ENCODE assay signal across 8 cellular contexts in the genomic region with DNA sequence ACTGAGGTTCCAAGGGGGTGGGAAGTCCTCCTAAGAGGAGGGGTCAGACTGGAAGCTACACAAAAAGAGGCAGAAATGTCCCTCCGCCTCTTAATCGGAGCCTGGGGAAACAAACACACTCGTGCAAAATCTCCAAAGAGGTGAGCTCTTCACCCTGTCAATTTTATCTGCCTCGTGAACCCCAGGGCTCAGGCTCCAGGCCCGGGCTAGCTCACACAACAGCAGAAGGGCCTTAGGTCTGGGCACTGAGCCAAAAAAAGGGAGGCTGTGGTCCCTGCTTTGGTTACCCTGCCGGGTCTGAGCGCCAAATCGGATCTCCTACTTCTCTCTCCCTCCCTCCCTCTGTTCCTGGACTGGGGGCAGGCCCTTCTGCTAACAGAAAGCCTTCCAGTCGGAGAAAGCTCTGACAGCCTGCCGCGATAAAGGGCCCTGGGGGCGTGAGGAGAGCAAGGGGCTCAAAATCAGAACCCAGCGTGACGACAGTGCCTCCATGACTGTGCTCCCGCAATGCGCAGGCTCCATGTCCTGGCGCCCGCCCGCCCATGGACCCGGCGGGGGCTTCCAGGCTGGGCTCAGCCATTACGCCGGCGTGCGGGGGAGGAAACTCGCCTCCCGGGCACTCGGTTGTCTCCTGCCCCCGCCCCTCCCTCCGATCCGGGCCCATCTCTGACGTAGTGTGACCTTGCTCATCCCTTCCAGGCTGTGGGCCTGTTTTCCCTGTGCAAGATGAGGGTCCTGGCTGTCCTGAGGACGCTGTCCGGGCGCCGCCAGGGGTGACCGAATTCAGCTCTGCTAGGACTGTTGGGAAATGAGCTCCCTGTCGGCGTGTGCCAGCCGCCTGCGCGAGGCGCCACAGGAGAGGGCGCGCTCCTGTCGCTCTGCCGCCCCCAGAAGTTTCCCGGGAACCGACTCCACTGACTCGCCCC. TPM values are rescaled to one million over a fixed set of nuclear protein-coding genes. Genes with fewer than 3 reads are reported as not detected.
DNase-seq lines count a peak whose midpoint lies in the region; ATAC-seq, FAIRE-seq and TF ChIP-seq lines count a peak whose summit lies in the region.

No MANE protein-coding gene starts in this region.

- 0 out of 5 replicates have a peak, but pooled peaks of 1 of the 2 experiments have one; percentile 14 for TF ChIP-seq EP300 in A549 (IDR thresholded peaks at IDR 0.05)

- H3K9me3 ChIP-seq in A549 (no peaks in the 10 kb centered on the region), breast epithelium (no peaks in the 10 kb centered on the region)

- peaks cover 30% of the 10 kb centered on the region for H3K4me1 ChIP-seq in A549
- no peaks in the 10 kb centered on the region for H3K4me1 ChIP-seq in breast epithelium

- TF ChIP-seq CTCF in A549 (IDR thresholded peaks at IDR 0.05) (peak; percentile 20; the same call in 1 of the 3 replicates), VCaP (conservative IDR thresholded peaks at IDR 0.05) (peak; percentile 27), breast epithelium (IDR thresholded peaks at IDR 0.05) (peak in 2 of 3 donors; percentile 24 to 26)

- CTCF ChIA-PET in A549 (lab: Yijun Ruan, JAX), result interaction anchor here (0.6 to 2.3 kb wide), 22 partner anchors 8 to 233 kb away, joined by 3 to 19 read pairs (median 4); partner anchors contain the start of gene SLC22A5

- intact Hi-C loops in breast epithelium (cut with DNase I; ENCODE audit: low total_unique reads), result no loop called here

- peak overlapping the region; percentile 82 for H3K4me2 ChIP-seq in A549

- no peak for TF ChIP-seq RAD21 in A549 (conservative IDR thresholded peaks at IDR 0.05 in 1 of 2, IDR thresholded peaks at IDR 0.05 in 1 of 2)

- 3% methylated on average over 19 of the region's 50 CpGs for WGBS in A549 (ENCODE audit: missing lambda C conversion rate)

- no peak for FAIRE-seq in A549 (lab: Jason Lieb, UNC)

- TF ChIP-seq POLR2A in A549 (IDR thresholded peaks at IDR 0.05; ENCODE audit: low read length) (peak; percentile 94), breast epithelium (IDR thresholded peaks at IDR 0.05) (no peak)

- H3K27ac ChIP-seq in A549 (peak overlapping the region; percentile 95 to 99), VCaP (peak overlapping the region; percentile 94), breast epithelium (peak overlapping the region; percentile 95 to 100), skin epidermis (peak overlapping the region; percentile 77 to 97 (median 91))

- ATAC-seq in A549, result peak; percentile 67 to 74
- ATAC-seq in GM18861 (IDR thresholded peaks at IDR 0.05; ENCODE audit: unreplicated experiment), result peak; percentile 26
- peak; percentile 29 for ATAC-seq in HG03108 (IDR thresholded peaks at IDR 0.05; ENCODE audit: unreplicated experiment)

- peak overlapping the region; percentile 65 for H3K4me3 ChIP-seq in A549
- H3K4me3 ChIP-seq in breast epithelium, result peak overlapping the region; percentile 53 to 82 (median 74)
- peak overlapping the region; percentile 29 to 64 (median 52) for H3K4me3 ChIP-seq in skin epidermis

- POLR2A ChIA-PET in A549 (lab: Yijun Ruan, JAX), result interaction anchor here (0.6 to 3.2 kb wide), 34 partner anchors 8 to 1139 kb away, joined by 3 to 81 read pairs (median 6); partner anchors contain the start of genes IRF1, P4HA2, RAD50 and SLC22A5

- H3K27me3 ChIP-seq in breast epithelium, result no peaks in the 10 kb centered on the region

- H3K36me3 ChIP-seq in breast epithelium, result no peaks in the 10 kb centered on the region

- DNase-seq in A549 (ENCODE audit: low read depth in 1 of 2, low spot score in 1 of 2) (peak; percentile 91), NCI-H2171 treated with DMSO at 0.1 percent for 48 hours (lab: John Stamatoyannopoulos, UW) (peak; percentile 90), breast epithelium (ENCODE audit: low spot score in 2 of 2) (peak; percentile 77 to 81), iPS-NIHi7 (ENCODE audit: extremely low spot score) (peak; percentile 90)

TF ChIP-seq in A549, 52 proteins besides CTCF, POLR2A, EP300 and RAD21 (continues in another document):
- no peak for TF ChIP-seq ZNF302 (CRISPR knock-in tag; IDR thresholded peaks at IDR 0.05)
- no peak for TF ChIP-seq ZC3H11A (IDR thresholded peaks at IDR 0.05)
- TF ChIP-seq, protein P1, sequence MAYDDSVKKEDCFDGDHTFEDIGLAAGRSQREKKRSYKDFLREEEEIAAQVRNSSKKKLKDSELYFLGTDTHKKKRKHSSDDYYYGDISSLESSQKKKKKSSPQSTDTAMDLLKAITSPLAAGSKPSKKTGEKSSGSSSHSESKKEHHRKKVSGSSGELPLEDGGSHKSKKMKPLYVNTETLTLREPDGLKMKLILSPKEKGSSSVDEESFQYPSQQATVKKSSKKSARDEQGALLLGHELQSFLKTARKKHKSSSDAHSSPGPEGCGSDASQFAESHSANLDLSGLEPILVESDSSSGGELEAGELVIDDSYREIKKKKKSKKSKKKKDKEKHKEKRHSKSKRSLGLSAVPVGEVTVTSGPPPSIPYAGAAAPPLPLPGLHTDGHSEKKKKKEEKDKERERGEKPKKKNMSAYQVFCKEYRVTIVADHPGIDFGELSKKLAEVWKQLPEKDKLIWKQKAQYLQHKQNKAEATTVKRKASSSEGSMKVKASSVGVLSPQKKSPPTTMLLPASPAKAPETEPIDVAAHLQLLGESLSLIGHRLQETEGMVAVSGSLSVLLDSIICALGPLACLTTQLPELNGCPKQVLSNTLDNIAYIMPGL (CRISPR knock-in tag; IDR thresholded peaks at IDR 0.05; ENCODE audit: borderline replicate concordance), result no peak; the same call in 1 of the 2 replicates
- TF ChIP-seq ZFP36 (IDR thresholded peaks at IDR 0.05; ENCODE audit: borderline replicate concordance, partially characterized antibody), result no peak
- no peak for TF ChIP-seq ESRRA (IDR thresholded peaks at IDR 0.05; ENCODE audit: borderline replicate concordance, low read length)
- TF ChIP-seq MAX (IDR thresholded peaks at IDR 0.05), result peak; percentile 75; the same call in 1 of the 2 replicates
- TF ChIP-seq SREBF2 (IDR thresholded peaks at IDR 0.05), result no peak
- no peak for TF ChIP-seq JUNB (IDR thresholded peaks at IDR 0.05)
- TF ChIP-seq HOXB5 (CRISPR knock-in tag; IDR thresholded peaks at IDR 0.05), result no peak
- peak; percentile 30; the same call in 1 of the 2 replicates for TF ChIP-seq RNF2 (IDR thresholded peaks at IDR 0.05; ENCODE audit: borderline replicate concordance, low read depth)
- no peak for TF ChIP-seq CHD4 (IDR thresholded peaks at IDR 0.05; ENCODE audit: borderline replicate concordance)
- TF ChIP-seq TP53 (CRISPR knock-in tag; IDR thresholded peaks at IDR 0.05), result peak; percentile 53; the same call in 1 of the 2 replicates
- TF ChIP-seq TFCP2L1 (CRISPR knock-in tag; IDR thresholded peaks at IDR 0.05), result 0 out of 2 replicates have a peak, but pooled peaks have one; percentile 14
- no peak for TF ChIP-seq NFE2L2 (conservative IDR thresholded peaks at IDR 0.05; ENCODE audit: low read length)
- peak; percentile 92; the same call in 1 of the 2 replicates for TF ChIP-seq PHF8 (IDR thresholded peaks at IDR 0.05; ENCODE audit: borderline replicate concordance, low read depth)
- TF ChIP-seq KDM1A (IDR thresholded peaks at IDR 0.05; ENCODE audit: low read depth), result no peak
- TF ChIP-seq CBX2 (IDR thresholded peaks at IDR 0.05; ENCODE audit: borderline replicate concordance, low read depth), result no peak
- TF ChIP-seq, protein P2, sequence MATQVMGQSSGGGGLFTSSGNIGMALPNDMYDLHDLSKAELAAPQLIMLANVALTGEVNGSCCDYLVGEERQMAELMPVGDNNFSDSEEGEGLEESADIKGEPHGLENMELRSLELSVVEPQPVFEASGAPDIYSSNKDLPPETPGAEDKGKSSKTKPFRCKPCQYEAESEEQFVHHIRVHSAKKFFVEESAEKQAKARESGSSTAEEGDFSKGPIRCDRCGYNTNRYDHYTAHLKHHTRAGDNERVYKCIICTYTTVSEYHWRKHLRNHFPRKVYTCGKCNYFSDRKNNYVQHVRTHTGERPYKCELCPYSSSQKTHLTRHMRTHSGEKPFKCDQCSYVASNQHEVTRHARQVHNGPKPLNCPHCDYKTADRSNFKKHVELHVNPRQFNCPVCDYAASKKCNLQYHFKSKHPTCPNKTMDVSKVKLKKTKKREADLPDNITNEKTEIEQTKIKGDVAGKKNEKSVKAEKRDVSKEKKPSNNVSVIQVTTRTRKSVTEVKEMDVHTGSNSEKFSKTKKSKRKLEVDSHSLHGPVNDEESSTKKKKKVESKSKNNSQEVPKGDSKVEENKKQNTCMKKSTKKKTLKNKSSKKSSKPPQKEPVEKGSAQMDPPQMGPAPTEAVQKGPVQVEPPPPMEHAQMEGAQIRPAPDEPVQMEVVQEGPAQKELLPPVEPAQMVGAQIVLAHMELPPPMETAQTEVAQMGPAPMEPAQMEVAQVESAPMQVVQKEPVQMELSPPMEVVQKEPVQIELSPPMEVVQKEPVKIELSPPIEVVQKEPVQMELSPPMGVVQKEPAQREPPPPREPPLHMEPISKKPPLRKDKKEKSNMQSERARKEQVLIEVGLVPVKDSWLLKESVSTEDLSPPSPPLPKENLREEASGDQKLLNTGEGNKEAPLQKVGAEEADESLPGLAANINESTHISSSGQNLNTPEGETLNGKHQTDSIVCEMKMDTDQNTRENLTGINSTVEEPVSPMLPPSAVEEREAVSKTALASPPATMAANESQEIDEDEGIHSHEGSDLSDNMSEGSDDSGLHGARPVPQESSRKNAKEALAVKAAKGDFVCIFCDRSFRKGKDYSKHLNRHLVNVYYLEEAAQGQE (IDR thresholded peaks at IDR 0.05), result no peak; the same call in 1 of the 2 replicates
- TF ChIP-seq FOSL2 (IDR thresholded peaks at IDR 0.05), result no peak
- TF ChIP-seq FOSL2 (CRISPR knock-in tag; IDR thresholded peaks at IDR 0.05), result 0 out of 2 replicates have a peak, but pooled peaks have one; percentile 4

RNA-seq across cellular contexts. Expression of gene SLC22A4, which starts 0.9 kb away (rescaled TPM):
- polyA plus RNA-seq in A549 (2011; rRNA removed) (4.1 and 4.6 TPM in 2 replicates), A549 (2017; fragmentation: RNase III; extraction: RNeasy Plus Mini Kit Qiagen cat#74134 plus additional on column Dnase treatment) (3.2 to 4.2 TPM (median 3.6 TPM) in 3 replicates)
- 2.1 and 3.2 TPM in 2 replicates for polyA plus RNA-seq in A549 (2012; cell fraction: cytosol; rRNA removed)
- 8.2 and 10.1 TPM in 2 replicates for polyA plus RNA-seq in A549 (2012; cell fraction: nucleus; rRNA removed)
- polyA minus RNA-seq in A549 (2011; rRNA and poly(A)+ RNA removed), result 5.6 and 6.8 TPM in 2 replicates
- total RNA-seq in breast epithelium, result 1 to 10 TPM; 1.3 to 4.5 (median 2.3) TPM

RNA-seq across cellular contexts. Expression of gene PDLIM4, which starts 35.8 kb away (rescaled TPM):
- polyA plus RNA-seq in A549 (2011; rRNA removed) (not detected in 2 replicates), A549 (2017; fragmentation: RNase III; extraction: RNeasy Plus Mini Kit Qiagen cat#74134 plus additional on column Dnase treatment) (0.09 to 0.28 TPM (median 0.20 TPM) in 3 replicates)
- polyA plus RNA-seq in A549 (2012; cell fraction: cytosol; rRNA removed), result 0.07 and 0.09 TPM in 2 replicates
- 0.42 and 0.56 TPM in 2 replicates for polyA plus RNA-seq in A549 (2012; cell fraction: nucleus; rRNA removed)
- polyA minus RNA-seq in A549 (2011; rRNA and poly(A)+ RNA removed), result 0.39 TPM in 1 of 2 replicates, not detected in the other
- total RNA-seq in breast epithelium, result 100 to 1,000 TPM in 1 of 3 donors, 10 to 100 TPM in 1, 1 to 10 TPM in 1; 9.0 to 102 (median 71.4) TPM

Comparison
In these comparisons a context has a peak if more than half of its experiments do, and no peak if none do; other contexts are left out.
1. Peak in every context shown above with its lines: DNase-seq, ATAC-seq, H3K4me3 ChIP-seq and H3K27ac ChIP-seq.